12 cellular contexts compared by ENCODE assay signal in genomic region chr11:117456027-117456720, GRCh38.
DNase-seq lines count a peak whose midpoint lies in the region; ATAC-seq, FAIRE-seq and TF ChIP-seq lines count a peak whose summit lies in the region.
"Had no signal": no experiment of that assay in that cellular context is flagged by ENCODE, and none has a peak within 500 bp of the region (broad histone marks: within the 10 kb centered on the region; RNA-seq: fewer than 3 reads in every experiment).

No MANE protein-coding gene starts in this region.

- TF ChIP-seq CTCF in GM12878 (IDR thresholded peaks at IDR 0.05 in 2 of 3, conservative IDR thresholded peaks at IDR 0.05 in 1 of 3; ENCODE audit: control insufficient read depth in 2 of 3, extremely low read depth in 1 of 3, insufficient read depth in 1 of 3, low read depth in 3 of 3, low read length in 3 of 3) (no peak), glutamatergic neuron (IDR thresholded peaks at IDR 0.05; ENCODE audit: partially characterized antibody, unreplicated experiment) (no peak)

- CTCF ChIA-PET in GM12878 (lab: Yijun Ruan, JAX) = interaction anchor here (0.6 to 5.7 kb wide), 9 partner anchors 12 to 365 kb away, joined by 3 to 39 read pairs (median 3); no protein-coding TSS in a partner anchor

- RAD21 ChIA-PET in GM12878 (lab: Charles Lee; ENCODE audit: unreplicated experiment) = interaction anchor here (0.7 to 2.6 kb wide), 10 partner anchors 21 to 540 kb away, joined by 3 to 22 read pairs (median 4); no protein-coding TSS in a partner anchor

- intact Hi-C loops in GM12878 (cut with micrococcal nuclease; ENCODE audit: unreplicated experiment) = no loop called here

- in situ Hi-C loops in GM12878 (cut with MboI) = no loop called here

- H4K20me1 ChIP-seq in GM12878 (ENCODE audit: control insufficient read depth, insufficient read depth) = no peaks in the 10 kb centered on the region

- peaks cover 9% of the 10 kb centered on the region for H3K27me3 Mint-ChIP-seq in glutamatergic neuron (ENCODE audit: unreplicated experiment)

- SMC1A ChIA-PET in GM12878 (lab: Charles Lee; ENCODE audit: uncharacterized antibody, unreplicated experiment) = interaction anchor here (1.0 to 3.8 kb wide), 8 partner anchors 9 to 479 kb away, joined by 3 to 21 read pairs (median 5); no protein-coding TSS in a partner anchor

- WGBS in GM12878 (ENCODE audit: insufficient coverage, insufficient replicate concordance, low lambda C conversion rate, missing lambda C conversion rate) = 20% methylated on average over 6 of the region's 7 CpGs

- H3K4me1 Mint-ChIP-seq in glutamatergic neuron (ENCODE audit: low read depth, unreplicated experiment) = no peaks in the 10 kb centered on the region

- peak; percentile 71 for DNase-seq in GM12878 (ENCODE audit: low read depth, low spot score)
- DNase-seq in glutamatergic neuron = no peak
- no peak for DNase-seq in SK-N-DZ (ENCODE audit: low spot score)
- DNase-seq in NCI-H510A (lab: John Stamatoyannopoulos, UW) = no peak
- DNase-seq: activated CD4-positive, alpha-beta T cell treated with anti-CD3 and anti-CD28 coated beads, Interleukin-2, amount 50 U/mL, for 1 hour; DMS 273 treated with DMSO at 0.1 percent for 48 hours; SHP77 treated with DMSO at 0.1 percent for 48 hours had no signal

- H3K27ac Mint-ChIP-seq in glutamatergic neuron (ENCODE audit: unreplicated experiment) = no peak overlapping the region

- peaks cover 3% of the 10 kb centered on the region; the same call in 2 of the 3 replicates for H3K9me3 ChIP-seq in GM12878 (replicated peaks; ENCODE audit: control insufficient read depth, insufficient read depth, low read length)

- peak overlapping the region; percentile 14; the same call in 1 of the 2 replicates for H3K9ac ChIP-seq in GM12878 (ENCODE audit: control insufficient read depth, insufficient read depth, low read length)

- FAIRE-seq in GM12878 (lab: Jason Lieb, UNC) = peak; percentile 68
- FAIRE-seq: bronchial epithelial cell had no signal

- TF ChIP-seq EP300 in GM12878 (IDR thresholded peaks at IDR 0.05; ENCODE audit: borderline replicate concordance in 1 of 2, control insufficient read depth in 1 of 2, low read depth in 2 of 2, low read length in 2 of 2) = peak; percentile 68 to 82; a peak in 2 of 4 replicates

- H3K4me1 ChIP-seq in GM12878 (ENCODE audit: control insufficient read depth, insufficient read depth, low read length) = peaks cover 48% of the 10 kb centered on the region

- H3K9me3 Mint-ChIP-seq in glutamatergic neuron (ENCODE audit: unreplicated experiment) = peaks cover 8% of the 10 kb centered on the region

- H3K4me3 ChIP-seq in GM12878 = 0 out of 2 replicates have a peak overlapping the region, but pooled peaks have one; percentile 9

- H3K4me2 ChIP-seq in GM12878 (ENCODE audit: control insufficient read depth, insufficient read depth) = peak overlapping the region; percentile 61

- no peaks in the 10 kb centered on the region for H3K79me2 ChIP-seq in GM12878 (ENCODE audit: control insufficient read depth, insufficient read depth, low read length)

- peak; percentile 70 for ATAC-seq in GM18502 (IDR thresholded peaks at IDR 0.05; ENCODE audit: poor library complexity, unreplicated experiment)
- peak; percentile 81 for ATAC-seq in GM19351 (IDR thresholded peaks at IDR 0.05; ENCODE audit: unreplicated experiment)
- ATAC-seq in HG03066 (IDR thresholded peaks at IDR 0.05; ENCODE audit: low read depth, unreplicated experiment) = peak; percentile 57
- peak; percentile 74 for ATAC-seq in GM12878
- no peak for ATAC-seq in HG02571 (IDR thresholded peaks at IDR 0.05; ENCODE audit: unreplicated experiment)

- no peak for TF ChIP-seq POLR2A in GM12878 (IDR thresholded peaks at IDR 0.05; ENCODE audit: low read depth, low read length)

- TF ChIP-seq RAD21 in GM12878 (IDR thresholded peaks at IDR 0.05; ENCODE audit: insufficient read depth, low read depth, low read length) = no peak

- H3K27me3 ChIP-seq in GM12878 (replicated peaks in 1 of 2; ENCODE audit: control insufficient read depth in 2 of 2, insufficient read depth in 2 of 2, low read length in 1 of 2) = no peaks in the 10 kb centered on the region

- BruUV-seq in GM12878 (replicated peaks; lab: Mats Ljungman, UMichigan) = TSS peak; percentile 91

- H3K27ac ChIP-seq in GM12878 (ENCODE audit: control insufficient read depth, insufficient read depth) = peak overlapping the region; percentile 85

- no peaks in the 10 kb centered on the region for H3K36me3 ChIP-seq in GM12878 (ENCODE audit: control insufficient read depth in 2 of 2, insufficient read depth in 2 of 2, low read length in 1 of 2)

- H3K4me3 Mint-ChIP-seq in glutamatergic neuron (ENCODE audit: unreplicated experiment) = no peak overlapping the region

- H2AFZ ChIP-seq in GM12878 (ENCODE audit: control insufficient read depth, low read depth, low read length) = peak overlapping the region; percentile 42

- peaks cover 20% of the 10 kb centered on the region for H3K36me3 Mint-ChIP-seq in glutamatergic neuron (ENCODE audit: unreplicated experiment)

- POLR2A ChIA-PET in GM12878 (lab: Charles Lee) = interaction anchor here (0.6 to 1.0 kb wide), 4 partner anchors 13 to 531 kb away, joined by 3 to 4 read pairs (median 4); no protein-coding TSS in a partner anchor

TF ChIP-seq in GM12878, 131 proteins besides CTCF, POLR2A, EP300 and RAD21 (continues in another document):
- TF ChIP-seq ZBED1 (IDR thresholded peaks at IDR 0.05; ENCODE audit: borderline replicate concordance) (0 out of 2 replicates have a peak, but pooled peaks have one; percentile 43), CBFB (IDR thresholded peaks at IDR 0.05; ENCODE audit: low read depth) (peak; percentile 74), SMC3 (IDR thresholded peaks at IDR 0.05; ENCODE audit: borderline replicate concordance, low read length) (0 out of 2 replicates have a peak, but pooled peaks have one; percentile 5), RAD51 (IDR thresholded peaks at IDR 0.05) (peak; percentile 41; the same call in 1 of the 2 replicates), ZNF384 (IDR thresholded peaks at IDR 0.05; ENCODE audit: borderline replicate concordance, low read depth, low read length) (peak; percentile 90), NBN (IDR thresholded peaks at IDR 0.05) (peak; percentile 92), ZNF622 (IDR thresholded peaks at IDR 0.05) (no peak), LARP7 (IDR thresholded peaks at IDR 0.05) (0 out of 2 replicates have a peak, but pooled peaks have one; percentile 50), TCF3 (IDR thresholded peaks at IDR 0.05; ENCODE audit: borderline replicate concordance, insufficient read depth, low read depth, low read length) (no peak), KAT2A (conservative IDR thresholded peaks at IDR 0.05; ENCODE audit: control insufficient read depth, low read depth, low read length) (no peak), ZBTB40 (IDR thresholded peaks at IDR 0.05; ENCODE audit: borderline replicate concordance) (no peak), EED (IDR thresholded peaks at IDR 0.05; ENCODE audit: low read depth) (peak; percentile 81), JUND (IDR thresholded peaks at IDR 0.05; ENCODE audit: low read depth, low read length) (peak; percentile 49; the same call in 1 of the 2 replicates), ATF7 (IDR thresholded peaks at IDR 0.05; ENCODE audit: low read depth) (peak; percentile 95), ATF2 (IDR thresholded peaks at IDR 0.05; ENCODE audit: low read length) (peak; percentile 78), JUNB (IDR thresholded peaks at IDR 0.05) (peak; percentile 91), ZNF217 (IDR thresholded peaks at IDR 0.05) (peak; percentile 66; the same call in 1 of the 2 replicates), FOXM1 (IDR thresholded peaks at IDR 0.05; ENCODE audit: low read depth, low read length) (peak; percentile 70; the same call in 1 of the 2 replicates), PAX5 (IDR thresholded peaks at IDR 0.05; ENCODE audit: borderline replicate concordance, low read depth, low read length) (peak; percentile 61; the same call in 1 of the 2 replicates)
